Comparison of ENCODE assay signal across 8 cellular contexts in genomic region chr2:203909192-203909945, GRCh38. TPM values are rescaled to one million over a fixed set of nuclear protein-coding genes. Genes with fewer than 3 reads are reported as not detected.
DNase-seq lines count a peak whose midpoint lies in the region; ATAC-seq and TF ChIP-seq lines count a peak whose summit lies in the region.

No MANE protein-coding gene starts in this region.

- TF ChIP-seq CTCF in AG04449 (IDR thresholded peaks at IDR 0.05; ENCODE audit: insufficient read depth, low read length, missing control alignments) (peak; percentile 53), GM10266 (IDR thresholded peaks at IDR 0.05; ENCODE audit: control insufficient read depth, insufficient read depth, low read depth, missing control alignments) (peak; percentile 48)

- CTCF ChIA-PET in AG04449 (lab: Yijun Ruan, JAX), result interaction anchor here (0.8 to 2.3 kb wide), 22 partner anchors 9 to 1339 kb away, joined by 3 to 20 read pairs (median 4); no protein-coding TSS in a partner anchor

- DNase-seq in AG04449 (ENCODE audit: low read depth, low spot score) (peak; percentile 41), GM10266 (ENCODE audit: extremely low spot score) (peak; percentile 20), NCI-H69 (lab: John Stamatoyannopoulos, UW) (peak; percentile 9), astrocyte of the hippocampus (ENCODE audit: low read depth, low spot score) (peak; percentile 83), iPS-NIHi11 (ENCODE audit: low spot score) (peak; percentile 48), smooth muscle cell of the brain vasculature (ENCODE audit: low read depth, low spot score) (peak; percentile 52), occipital lobe (lab: John Stamatoyannopoulos, UW) (no peak)

- no peak for ATAC-seq in HG02678 (IDR thresholded peaks at IDR 0.05; ENCODE audit: unreplicated experiment)

- peak overlapping the region; percentile 35 for H3K4me3 ChIP-seq in AG04449 (ENCODE audit: low read depth, low read length)

- POLR2A ChIA-PET in AG04449 (lab: Yijun Ruan, JAX), result interaction anchor here (0.6 kb wide), 1 partner anchor 821 kb away, joined by 3 read pairs; no protein-coding TSS in a partner anchor

RNA-seq across cellular contexts. Expression of gene ICOS, which starts 27.2 kb away (rescaled TPM):
- total RNA-seq in occipital lobe, result not detected

RNA-seq across cellular contexts. Expression of gene CTLA4, which starts 41.8 kb away (rescaled TPM):
- total RNA-seq in occipital lobe, result not detected
